In the genomic region with DNA sequence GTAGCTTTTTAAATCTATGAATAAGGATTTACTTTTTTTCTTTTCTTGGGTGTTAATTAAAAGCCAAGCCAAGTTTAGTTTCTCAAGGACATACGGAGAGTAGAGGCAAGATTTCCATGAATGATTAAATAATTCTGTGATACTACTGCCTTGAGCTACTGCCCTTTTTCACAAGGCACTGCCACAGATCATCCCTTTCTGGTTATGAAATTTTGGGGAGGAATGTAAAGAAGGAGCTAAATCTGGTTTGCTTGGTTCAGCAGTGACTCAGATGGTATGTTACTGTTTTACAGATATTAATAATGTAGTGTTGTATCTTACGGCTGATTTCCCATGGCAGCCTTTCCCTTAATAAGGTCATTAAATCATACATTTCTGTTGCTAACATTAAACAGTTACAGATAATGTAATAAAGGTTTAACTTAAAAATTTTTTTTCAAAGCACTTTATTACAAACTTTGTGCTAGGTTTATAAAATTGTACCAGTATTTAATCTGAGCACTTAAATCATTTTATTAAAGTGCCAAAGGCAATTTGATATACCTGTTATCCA, we compare ENCODE assay signal across 8 cellular contexts. TPM values are rescaled to one million over a fixed set of nuclear protein-coding genes. Genes with fewer than 3 reads are reported as not detected.
DNase-seq lines count a peak whose midpoint lies in the region; ATAC-seq and TF ChIP-seq lines count a peak whose summit lies in the region.

No MANE protein-coding gene starts in this region.

- no peak for ATAC-seq in GM21447 (IDR thresholded peaks at IDR 0.05; ENCODE audit: unreplicated experiment)

- H3K27me3 Mint-ChIP-seq in brain, result peaks cover 21% of the 10 kb centered on the region

- H3K36me3 ChIP-seq in Karpas-422 (ENCODE audit: insufficient read depth, low read length) (no peaks in the 10 kb centered on the region), muscle layer of colon (ENCODE audit: insufficient read depth, low read length) (peaks cover 1% of the 10 kb centered on the region)

- H3K4me1 ChIP-seq in Karpas-422 (ENCODE audit: low read length) (peaks cover 47% of the 10 kb centered on the region), muscle layer of colon (ENCODE audit: insufficient read depth, low read length) (peaks cover 44% of the 10 kb centered on the region)

- peaks cover 7% of the 10 kb centered on the region for H4K20me1 ChIP-seq in Karpas-422 (ENCODE audit: insufficient read depth, low read depth, low read length)

- H3K9ac ChIP-seq in Karpas-422 (ENCODE audit: low read length), result peak overlapping the region; percentile 78
- H3K9ac ChIP-seq in muscle layer of colon (ENCODE audit: low read length), result peak overlapping the region; percentile 99

- DNase-seq in AG04450 (ENCODE audit: low read depth, low spot score), result peak; percentile 38
- no peak for DNase-seq in Karpas-422
- DNase-seq in NCI-H345 treated with DMSO at 0.1 percent for 48 hours (lab: John Stamatoyannopoulos, UW; ENCODE audit: unreplicated experiment), result no peak
- DNase-seq in NCI-H146 treated with DMSO at 0.1 percent for 48 hours (lab: John Stamatoyannopoulos, UW; ENCODE audit: unreplicated experiment), result no peak
- no peak for DNase-seq in NCI-H1417 (lab: John Stamatoyannopoulos, UW)

- no peak overlapping the region for H2AFZ ChIP-seq in Karpas-422 (ENCODE audit: low read length)

- peak overlapping the region; percentile 83 for H3K4me2 ChIP-seq in Karpas-422 (ENCODE audit: low read depth, low read length, poor library complexity, severe bottlenecking)

- no peak overlapping the region for H3K27ac ChIP-seq in AG04450 (ENCODE audit: low read depth, low read length)
- H3K27ac ChIP-seq in Karpas-422 (ENCODE audit: low read length), result no peak overlapping the region
- peak overlapping the region; percentile 100 for H3K27ac ChIP-seq in muscle layer of colon (ENCODE audit: low read depth, low read length)

- peaks cover 52% of the 10 kb centered on the region for H3K36me3 Mint-ChIP-seq in brain

- CTCF ChIA-PET in AG04450 (lab: Charles Lee), result interaction anchor here (0.6 to 6.1 kb wide), 4 partner anchors 12 to 303 kb away, joined by 3 to 39 read pairs (median 4); no protein-coding TSS in a partner anchor

- H3K9me3 ChIP-seq in AG04450 (ENCODE audit: control insufficient read depth, insufficient read depth, low read length) (peaks cover 6% of the 10 kb centered on the region; the same call in 1 of the 2 replicates), Karpas-422 (ENCODE audit: low read length) (no peaks in the 10 kb centered on the region), muscle layer of colon (ENCODE audit: low read length) (no peaks in the 10 kb centered on the region)

- H3K27ac Mint-ChIP-seq in brain, result peak overlapping the region; percentile 100

- H3K4me3 Mint-ChIP-seq in brain, result peak overlapping the region; percentile 92 to 100 (median 97)

- H3K4me1 Mint-ChIP-seq in brain, result peaks cover 76% of the 10 kb centered on the region

- no peaks in the 10 kb centered on the region for H3K9me2 ChIP-seq in Karpas-422 (replicated peaks; ENCODE audit: insufficient read depth, low read length)

- POLR2A ChIA-PET in AG04450 (lab: Yijun Ruan, JAX), result interaction anchor here (0.6 to 5.0 kb wide), 7 partner anchors 10 to 185 kb away, joined by 3 to 44 read pairs (median 3); no protein-coding TSS in a partner anchor

- H3K79me2 ChIP-seq in Karpas-422 (ENCODE audit: low read length), result peaks cover 73% of the 10 kb centered on the region

- H3K27me3 ChIP-seq in AG04450 (ENCODE audit: control insufficient read depth, insufficient read depth, low read length) (no peaks in the 10 kb centered on the region), Karpas-422 (ENCODE audit: low read length) (no peaks in the 10 kb centered on the region), muscle layer of colon (ENCODE audit: control insufficient read depth in 1 of 2, insufficient read depth in 2 of 2, low read length in 2 of 2) (no peaks in the 10 kb centered on the region)

- H3K9me3 Mint-ChIP-seq in brain, result peaks cover 0 to 8% (median 0%) of the 10 kb centered on the region in 5 experiments

- H3K4me3 ChIP-seq in AG04450 (ENCODE audit: low read depth, low read length) (peak overlapping the region; percentile 94), Karpas-422 (ENCODE audit: low read length) (peak overlapping the region; percentile 85), muscle layer of colon (ENCODE audit: low read depth in 1 of 2, low read length in 2 of 2) (peak overlapping the region; percentile 18 to 99)

- TF ChIP-seq CTCF in AG04450 (IDR thresholded peaks at IDR 0.05; ENCODE audit: low read depth, low read length), result no peak
- no peak for TF ChIP-seq CTCF in brain (conservative IDR thresholded peaks at IDR 0.05)

RNA-seq across cellular contexts. Expression of a gene that starts 2.6 kb away (rescaled TPM):
- polyA plus RNA-seq in AG04450 (2011; rRNA removed) (156 and 204 TPM in 2 replicates), brain (ENCODE audit: insufficient read depth, low read depth, low replicate concordance) (21.7 TPM)
- polyA minus RNA-seq in AG04450 (2011; rRNA and poly(A)+ RNA removed), result 68.6 and 71.8 TPM in 2 replicates
- 106 and 128 TPM in 2 replicates for total RNA-seq in Karpas-422 (2014; rRNA removed; shearing (Covaris generic); ENCODE audit: low replicate concordance)
